1 cellular context compared by ENCODE assay signal in the genomic region with DNA sequence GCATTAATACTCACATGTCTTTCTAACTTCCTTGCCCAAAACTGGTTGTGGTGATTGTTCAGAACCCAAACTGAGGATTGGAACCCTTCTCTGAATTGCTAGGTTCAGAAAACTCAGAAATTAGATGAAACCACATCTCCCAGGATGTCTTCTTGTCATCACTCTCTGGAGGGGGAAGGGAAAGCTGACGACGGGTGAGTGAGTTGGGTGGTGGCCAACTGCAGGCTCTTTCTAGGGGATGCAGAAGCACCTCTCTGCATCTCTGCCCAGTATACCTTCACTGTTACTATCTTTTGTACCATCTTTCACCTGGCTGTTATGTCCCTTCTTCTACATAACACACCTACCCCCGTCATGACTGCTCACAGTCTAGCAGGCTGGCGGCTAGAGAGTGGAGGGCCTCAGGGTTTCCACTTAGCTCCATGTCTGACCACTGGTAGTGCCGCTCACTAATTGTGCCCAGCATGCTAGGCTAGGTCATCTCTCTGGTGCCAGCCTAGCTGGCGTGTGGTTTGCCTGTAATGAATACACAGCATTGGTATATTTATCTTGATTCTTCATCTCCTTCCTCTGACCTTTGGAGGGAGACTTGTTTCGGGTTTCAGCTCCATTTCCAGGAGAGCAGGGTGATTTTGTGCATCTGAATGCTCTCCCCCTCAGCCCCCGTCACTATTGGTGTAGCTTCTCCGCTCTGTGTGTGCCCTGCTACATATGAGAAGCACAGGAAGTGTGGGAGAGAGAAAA.
TF ChIP-seq lines count a peak whose summit lies in the region.

No MANE protein-coding gene starts in this region.

TF ChIP-seq in GM23338, 12 proteins besides CTCF, POLR2A, EP300 and RAD21 (continued from another document):
- TF ChIP-seq ZNF331 (CRISPR knock-in tag; IDR thresholded peaks at IDR 0.05; ENCODE audit: low read depth) (no peak), NANOG (IDR thresholded peaks at IDR 0.05; ENCODE audit: borderline replicate concordance) (no peak), POLR2AphosphoS5 (IDR thresholded peaks at IDR 0.05; ENCODE audit: low read depth) (no peak), EZH2phosphoT487 (IDR thresholded peaks at IDR 0.05; ENCODE audit: unreplicated experiment) (no peak), ETS1 (IDR thresholded peaks at IDR 0.05) (no peak), EZH2 (IDR thresholded peaks at IDR 0.05; ENCODE audit: low read depth, unreplicated experiment) (no peak), ZNF114 (CRISPR knock-in tag; IDR thresholded peaks at IDR 0.05) (no peak), JUNB (IDR thresholded peaks at IDR 0.05; ENCODE audit: unreplicated experiment) (no peak)
- TF ChIP-seq, protein P1, sequence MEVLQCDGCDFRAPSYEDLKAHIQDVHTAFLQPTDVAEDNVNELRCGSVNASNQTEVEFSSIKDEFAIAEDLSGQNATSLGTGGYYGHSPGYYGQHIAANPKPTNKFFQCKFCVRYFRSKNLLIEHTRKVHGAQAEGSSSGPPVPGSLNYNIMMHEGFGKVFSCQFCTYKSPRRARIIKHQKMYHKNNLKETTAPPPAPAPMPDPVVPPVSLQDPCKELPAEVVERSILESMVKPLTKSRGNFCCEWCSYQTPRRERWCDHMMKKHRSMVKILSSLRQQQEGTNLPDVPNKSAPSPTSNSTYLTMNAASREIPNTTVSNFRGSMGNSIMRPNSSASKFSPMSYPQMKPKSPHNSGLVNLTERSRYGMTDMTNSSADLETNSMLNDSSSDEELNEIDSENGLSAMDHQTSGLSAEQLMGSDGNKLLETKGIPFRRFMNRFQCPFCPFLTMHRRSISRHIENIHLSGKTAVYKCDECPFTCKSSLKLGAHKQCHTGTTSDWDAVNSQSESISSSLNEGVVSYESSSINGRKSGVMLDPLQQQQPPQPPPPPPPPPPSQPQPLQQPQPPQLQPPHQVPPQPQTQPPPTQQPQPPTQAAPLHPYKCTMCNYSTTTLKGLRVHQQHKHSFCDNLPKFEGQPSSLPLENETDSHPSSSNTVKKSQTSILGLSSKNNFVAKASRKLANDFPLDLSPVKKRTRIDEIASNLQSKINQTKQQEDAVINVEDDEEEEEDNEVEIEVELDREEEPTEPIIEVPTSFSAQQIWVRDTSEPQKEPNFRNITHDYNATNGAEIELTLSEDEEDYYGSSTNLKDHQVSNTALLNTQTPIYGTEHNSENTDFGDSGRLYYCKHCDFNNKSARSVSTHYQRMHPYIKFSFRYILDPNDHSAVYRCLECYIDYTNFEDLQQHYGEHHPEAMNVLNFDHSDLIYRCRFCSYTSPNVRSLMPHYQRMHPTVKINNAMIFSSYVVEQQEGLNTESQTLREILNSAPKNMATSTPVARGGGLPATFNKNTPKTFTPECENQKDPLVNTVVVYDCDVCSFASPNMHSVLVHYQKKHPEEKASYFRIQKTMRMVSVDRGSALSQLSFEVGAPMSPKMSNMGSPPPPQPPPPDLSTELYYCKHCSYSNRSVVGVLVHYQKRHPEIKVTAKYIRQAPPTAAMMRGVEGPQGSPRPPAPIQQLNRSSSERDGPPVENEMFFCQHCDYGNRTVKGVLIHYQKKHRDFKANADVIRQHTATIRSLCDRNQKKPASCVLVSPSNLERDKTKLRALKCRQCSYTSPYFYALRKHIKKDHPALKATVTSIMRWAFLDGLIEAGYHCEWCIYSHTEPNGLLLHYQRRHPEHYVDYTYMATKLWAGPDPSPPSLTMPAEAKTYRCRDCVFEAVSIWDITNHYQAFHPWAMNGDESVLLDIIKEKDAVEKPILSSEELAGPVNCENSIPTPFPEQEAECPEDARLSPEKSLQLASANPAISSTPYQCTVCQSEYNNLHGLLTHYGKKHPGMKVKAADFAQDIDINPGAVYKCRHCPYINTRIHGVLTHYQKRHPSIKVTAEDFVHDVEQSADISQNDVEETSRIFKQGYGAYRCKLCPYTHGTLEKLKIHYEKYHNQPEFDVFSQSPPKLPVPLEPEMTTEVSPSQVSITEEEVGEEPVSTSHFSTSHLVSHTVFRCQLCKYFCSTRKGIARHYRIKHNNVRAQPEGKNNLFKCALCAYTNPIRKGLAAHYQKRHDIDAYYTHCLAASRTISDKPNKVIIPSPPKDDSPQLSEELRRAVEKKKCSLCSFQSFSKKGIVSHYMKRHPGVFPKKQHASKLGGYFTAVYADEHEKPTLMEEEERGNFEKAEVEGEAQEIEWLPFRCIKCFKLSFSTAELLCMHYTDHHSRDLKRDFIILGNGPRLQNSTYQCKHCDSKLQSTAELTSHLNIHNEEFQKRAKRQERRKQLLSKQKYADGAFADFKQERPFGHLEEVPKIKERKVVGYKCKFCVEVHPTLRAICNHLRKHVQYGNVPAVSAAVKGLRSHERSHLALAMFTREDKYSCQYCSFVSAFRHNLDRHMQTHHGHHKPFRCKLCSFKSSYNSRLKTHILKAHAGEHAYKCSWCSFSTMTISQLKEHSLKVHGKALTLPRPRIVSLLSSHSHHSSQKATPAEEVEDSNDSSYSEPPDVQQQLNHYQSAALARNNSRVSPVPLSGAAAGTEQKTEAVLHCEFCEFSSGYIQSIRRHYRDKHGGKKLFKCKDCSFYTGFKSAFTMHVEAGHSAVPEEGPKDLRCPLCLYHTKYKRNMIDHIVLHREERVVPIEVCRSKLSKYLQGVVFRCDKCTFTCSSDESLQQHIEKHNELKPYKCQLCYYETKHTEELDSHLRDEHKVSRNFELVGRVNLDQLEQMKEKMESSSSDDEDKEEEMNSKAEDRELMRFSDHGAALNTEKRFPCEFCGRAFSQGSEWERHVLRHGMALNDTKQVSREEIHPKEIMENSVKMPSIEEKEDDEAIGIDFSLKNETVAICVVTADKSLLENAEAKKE (CRISPR knock-in tag; IDR thresholded peaks at IDR 0.05): no peak
